In the genomic region with DNA sequence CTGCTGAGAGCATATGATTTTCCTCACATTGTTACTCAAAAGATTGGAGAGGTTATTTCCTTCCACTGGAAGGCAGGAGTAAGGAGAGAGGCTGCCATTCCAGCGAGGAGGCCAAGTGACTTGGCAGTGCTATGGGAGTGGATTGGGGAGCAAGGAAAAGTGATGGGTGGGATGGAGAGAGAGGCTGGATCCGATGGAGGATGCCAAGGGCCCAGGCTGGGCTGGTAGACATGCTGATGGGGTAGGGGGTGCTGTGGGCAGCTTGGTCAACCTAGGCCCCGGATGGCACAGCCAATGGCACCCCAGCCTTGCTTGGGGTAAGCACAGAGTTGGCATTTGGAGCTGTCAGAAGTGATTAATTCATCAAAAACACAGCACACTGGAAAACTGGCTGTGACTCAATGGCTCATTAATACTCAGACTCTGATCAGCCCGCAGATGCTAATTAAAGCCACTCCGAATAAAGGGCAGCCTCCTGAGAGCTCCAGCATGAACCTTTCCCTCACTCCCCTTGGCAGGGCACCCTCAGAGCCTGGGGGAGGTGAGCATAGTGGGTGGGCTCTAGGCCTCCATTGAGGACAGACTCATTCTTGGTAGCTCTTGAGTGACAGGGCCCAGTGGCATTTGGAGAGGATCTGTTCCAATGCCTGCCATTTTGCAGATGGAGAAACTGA, we compare ENCODE assay signal across 33 cellular contexts. TPM values are rescaled to one million over a fixed set of nuclear protein-coding genes. Genes with fewer than 3 reads are reported as not detected.
"Had no signal": no experiment of that assay in that cellular context is flagged by ENCODE, and none has a peak within 500 bp of the region (broad histone marks: within the 10 kb centered on the region; RNA-seq: fewer than 3 reads in every experiment).

No MANE protein-coding gene starts in this region.

- H3K36me3 ChIP-seq: breast epithelium, cardiac muscle cell, esophagus squamous epithelium, gastroesophageal sphincter, heart right ventricle, WERI-Rb-1 had no signal

- H3K4me1 ChIP-seq: breast epithelium, esophagus squamous epithelium, gastroesophageal sphincter had no signal

- H3K9me3 ChIP-seq: breast epithelium, esophagus squamous epithelium, gastroesophageal sphincter, heart right ventricle had no signal

- H3K4me3 ChIP-seq: breast epithelium, cardiac muscle cell, coronary artery, esophagus squamous epithelium, gastroesophageal sphincter, heart right ventricle had no signal

- ATAC-seq: activated CD4-positive, CD25-positive, alpha-beta regulatory T cell treated with anti-CD3 and anti-CD28 coated beads, Interleukin-2, amount 50 U/mL, for 24 hours; activated CD8-positive, alpha-beta T cell treated with anti-CD3 and anti-CD28 coated beads for 36 hours; activated T-cell treated with anti-CD3 and anti-CD28 coated beads, Interleukin-2, amount 50 U/mL, for 4 hours; activated T-helper 17 cell treated with anti-CD3 and anti-CD28 coated beads, Interleukin-2, amount 50 U/mL, for 72 hours; gastroesophageal sphincter; heart right ventricle; T-cell had no signal

- H3K27ac ChIP-seq: breast epithelium, cardiac muscle cell, coronary artery, epithelial cell of prostate, esophagus squamous epithelium, gastroesophageal sphincter, heart right ventricle, WERI-Rb-1 had no signal

- DNase-seq: activated B cell treated with CpG ODN at 0.5 μM for 24 hours; activated CD4-positive, alpha-beta T cell treated with anti-CD3 and anti-CD28 coated beads for 48 hours; activated CD4-positive, alpha-beta T cell treated with anti-CD3 and anti-CD28 coated beads, Interleukin-2, amount 50 U/mL, for 1 hour; activated CD4-positive, alpha-beta T cell treated with anti-CD3 and anti-CD28 coated beads, Interleukin-2, amount 50 U/mL, for 48 hours; activated CD8-positive, alpha-beta memory T cell treated with anti-CD3 and anti-CD28 coated beads for 24 hours; activated CD8-positive, alpha-beta T cell treated with anti-CD3 and anti-CD28 coated beads for 36 hours; activated effector memory CD4-positive, alpha-beta T cell treated with Interleukin-2 at 50 U/mL for 16 hours; activated gamma-delta T cell treated with Interleukin-2 at 50 U/mL for 16 hours; activated naive CD4-positive, alpha-beta T cell treated with anti-CD3 and anti-CD28 coated beads, Interleukin-2, amount 50 U/mL, for 16 hours; activated naive CD4-positive, alpha-beta T cell treated with Interleukin-2 at 50 U/mL for 16 hours; activated T-cell treated with anti-CD3 and anti-CD28 coated beads, Interleukin-2, amount 50 U/mL, for 4 hours; amniotic stem cell; aorta; effector CD4-positive, alpha-beta T cell; esophagus squamous epithelium; foreskin melanocyte; heart right ventricle; T-cell; T-helper 9 cell; WERI-Rb-1 had no signal

- FAIRE-seq: endometrium, endothelial cell of umbilical vein had no signal

RNA-seq across cellular contexts. Expression of a gene that starts 22.1 kb away (rescaled TPM):
- total RNA-seq: activated B cell treated with CpG ODN at 0.5 μM for 24 hours; activated CD8-positive, alpha-beta T cell treated with anti-CD3 and anti-CD28 coated beads for 36 hours; activated T-cell treated with anti-CD3 and anti-CD28 coated beads, Interleukin-2, amount 50 U/mL, for 4 hours; activated T-helper 17 cell treated with anti-CD3 and anti-CD28 coated beads, Interleukin-2, amount 50 U/mL, for 72 hours; cardiac muscle cell; endothelial cell of umbilical vein; fibroblast of lung; fibroblast of villous mesenchyme; glomerular endothelial cell; T-helper 2 cell treated with Interferon-gamma antibody and Interleukin-4, amounts not matched to agents 100 ng/mL and 5 ng/mL, for 36 hours had no signal
- polyA plus RNA-seq: cardiac muscle cell, endothelial cell of umbilical vein, fibroblast of lung had no signal
